ENCODE assay signal across 19 cellular contexts in genomic region chr4:150106886-150107285, GRCh38. TPM values are rescaled to one million over a fixed set of nuclear protein-coding genes. Genes with fewer than 3 reads are reported as not detected.
A peak's percentile ranks its signal among the peaks of the same experiment; 100 is the strongest.
DNase-seq lines count a peak whose midpoint lies in the region; TF ChIP-seq lines count a peak whose summit lies in the region.
"Had no signal": no experiment of that assay in that cellular context is flagged by ENCODE, and none has a peak within 500 bp of the region (broad histone marks: within the 10 kb centered on the region; RNA-seq: fewer than 3 reads in every experiment).

No MANE protein-coding gene starts in this region.

- H2AFZ ChIP-seq in SK-N-SH (ENCODE audit: low read depth), result no peak overlapping the region
- H2AFZ ChIP-seq: GM23338 had no signal

- peak overlapping the region; percentile 27 to 61 for H3K27ac ChIP-seq in SK-N-SH (ENCODE audit: low read depth in 2 of 2, low read length in 1 of 2)
- H3K27ac ChIP-seq: 22Rv1, KMS-11, RWPE1 had no signal

- intact Hi-C loops in posterior vena cava (cut with DNase I), result loop anchor here in 1 of 2 donors (5.0 kb wide), 1 partner anchor 595 kb away; no protein-coding TSS in a partner anchor

- no peaks in the 10 kb centered on the region for H3K27me3 ChIP-seq in SK-N-SH (ENCODE audit: insufficient read depth)

- peaks cover 11 to 49% of the 10 kb centered on the region in 2 experiments for H3K36me3 ChIP-seq in SK-N-SH (replicated peaks in 1 of 2; ENCODE audit: control insufficient read depth in 1 of 2, insufficient read depth in 2 of 2, low read length in 1 of 2)

- POLR2A ChIA-PET in SK-N-SH (lab: Yijun Ruan, JAX), result interaction anchor here (1.4 kb wide), 1 partner anchor 28 kb away, joined by 5 read pairs; the partner anchor contains the start of gene DCLK2

- TF ChIP-seq EP300 in SK-N-SH (IDR thresholded peaks at IDR 0.05; ENCODE audit: borderline replicate concordance in 1 of 2, low read depth in 1 of 2, low read length in 1 of 2), result peak in 1 of 2 experiments; percentile 43; a peak in 1 of 4 replicates

- H3K9ac ChIP-seq in SK-N-SH, result no peak overlapping the region
- H3K9ac ChIP-seq: KMS-11 had no signal

- 0 out of 2 replicates have a peak overlapping the region, but pooled peaks have one; percentile 2 for H3K4me2 ChIP-seq in SK-N-SH
- H3K4me2 ChIP-seq: GM23338, KMS-11 had no signal

- no peak for TF ChIP-seq RAD21 in SK-N-SH (IDR thresholded peaks at IDR 0.05; ENCODE audit: low read length)

- H3F3A ChIP-seq in SK-N-SH (replicated peaks; ENCODE audit: insufficient read depth), result peaks cover 14% of the 10 kb centered on the region

- TF ChIP-seq CTCF in SK-N-SH (IDR thresholded peaks at IDR 0.05), result no peak

- H3K4me3 ChIP-seq in SK-N-SH (ENCODE audit: low read depth in 2 of 2, low read length in 1 of 2), result no peak overlapping the region
- H3K4me3 ChIP-seq: GM23338 had no signal

- CTCF ChIA-PET in SK-N-SH (lab: Yijun Ruan, JAX), result interaction anchor here (0.5 to 1.4 kb wide), 4 partner anchors 10 to 135 kb away, joined by 3 read pairs; partner anchors contain the start of gene DCLK2

- no peaks in the 10 kb centered on the region for H3K9me2 ChIP-seq in SK-N-SH

- peak; percentile 4 for DNase-seq in DMS 273 (lab: John Stamatoyannopoulos, UW; ENCODE audit: unreplicated experiment)
- DNase-seq in DMS 273 treated with DMSO at 0.1 percent for 48 hours (lab: John Stamatoyannopoulos, UW), result no peak
- peak; percentile 22 for DNase-seq in SK-N-SH
- DNase-seq in kidney tubule cell (ENCODE audit: low spot score), result peak; percentile 33
- no peak for DNase-seq in iPS-NIHi11 (ENCODE audit: low spot score)
- no peak for DNase-seq in posterior vena cava (ENCODE audit: low spot score)
- no peak for DNase-seq in cerebellum (ENCODE audit: low spot score)
- no peak for DNase-seq in MV-4-11 (lab: John Stamatoyannopoulos, UW)
- DNase-seq: C1 segment of cervical spinal cord, MM.1S, NCI-H1105 treated with DMSO at 0.1 percent for 48 hours, NCI-H187, NCI-H446 treated with DMSO at 0.1 percent for 48 hours, OCI-M1, SW 1271 had no signal

- peaks cover 17 to 19% of the 10 kb centered on the region in 2 experiments; a peak in 3 of 4 replicates for H3K4me1 ChIP-seq in SK-N-SH (ENCODE audit: control insufficient read depth in 1 of 2, insufficient read depth in 2 of 2, low read depth in 1 of 2, low read length in 1 of 2)

- peaks cover 94% of the 10 kb centered on the region for H3K79me2 ChIP-seq in SK-N-SH (ENCODE audit: insufficient read depth)

- 2% methylated on average over 3 of the region's 3 CpGs for WGBS in SK-N-SH (ENCODE audit: low lambda C conversion rate)

- no peaks in the 10 kb centered on the region for H4K20me1 ChIP-seq in SK-N-SH (ENCODE audit: insufficient read depth)

- 0 out of 2 replicates have a peak, but pooled peaks cover 5% of the 10 kb centered on the region for H3K9me3 ChIP-seq in SK-N-SH

TF ChIP-seq in SK-N-SH, 30 proteins besides CTCF, POLR2A, EP300 and RAD21:
- TF ChIP-seq PBX3 (IDR thresholded peaks at IDR 0.05) (0 out of 2 replicates have a peak, but pooled peaks have one; percentile 11), MEF2A (IDR thresholded peaks at IDR 0.05; ENCODE audit: borderline replicate concordance, low read depth) (no peak), RXRA (IDR thresholded peaks at IDR 0.05; ENCODE audit: borderline replicate concordance, low read depth) (no peak), NFIC (IDR thresholded peaks at IDR 0.05; ENCODE audit: borderline replicate concordance) (peak; percentile 45; the same call in 1 of the 2 replicates), TCF12 (IDR thresholded peaks at IDR 0.05) (peak; percentile 7; the same call in 1 of the 2 replicates), JUND (IDR thresholded peaks at IDR 0.05) (no peak), YY1 (IDR thresholded peaks at IDR 0.05; ENCODE audit: low read depth) (no peak), RFX5 (IDR thresholded peaks at IDR 0.05; ENCODE audit: low read length) (no peak), SIN3A (IDR thresholded peaks at IDR 0.05; ENCODE audit: borderline replicate concordance, low read depth, low read length) (no peak), RCOR1 (IDR thresholded peaks at IDR 0.05; ENCODE audit: low read length) (no peak), NRF1 (IDR thresholded peaks at IDR 0.05; ENCODE audit: low read depth, low read length) (no peak)

RNA-seq across cellular contexts. Expression of gene DCLK2, which starts 28.6 kb away (rescaled TPM):
- polyA plus RNA-seq in SK-N-SH (2012; rRNA removed), result 10.0 and 10.1 TPM in 2 replicates
- polyA plus RNA-seq in SK-N-SH (2012; cell fraction: cytosol; rRNA removed), result 11.0 and 11.4 TPM in 2 replicates
- polyA plus RNA-seq in SK-N-SH (2012; cell fraction: nucleus; rRNA removed), result 16.8 and 19.1 TPM in 2 replicates
- 10 to 100 TPM in 1 of 2 donors, 1 to 10 TPM in 1; 5.6 to 11.1 TPM for total RNA-seq in posterior vena cava
- total RNA-seq in cerebellum, result 145 TPM
- polyA plus RNA-seq: GM23338 had no signal

Comparison
In these comparisons a context has a peak if more than half of its experiments do, and no peak if none do; other contexts are left out.
1. DNase-seq: peak in DMS 273 (single experiment), SK-N-SH (single experiment) and kidney tubule cell (single experiment); none in DMS 273 treated with DMSO at 0.1 percent for 48 hours (single experiment), iPS-NIHi11 (single experiment), posterior vena cava (single experiment), cerebellum (single experiment) and MV-4-11 (single experiment).
2. RNA of gene DCLK2, which starts 28.6 kb away (total RNA-seq): 145 TPM in cerebellum (single experiment); 5.6 to 11.1 TPM in posterior vena cava; every median in the first group is over 10 times any median in the second.